Comparison of ENCODE assay signal across 1 cellular context in genomic region chr4:82473621-82474164, GRCh38.
TF ChIP-seq lines count a peak whose summit lies in the region.

No MANE protein-coding gene starts in this region.

TF ChIP-seq in GM12878, 131 proteins besides CTCF, POLR2A, EP300 and RAD21:
- TF ChIP-seq E2F8 (IDR thresholded peaks at IDR 0.05; ENCODE audit: low read depth, partially characterized antibody) (no peak), YY1 (IDR thresholded peaks at IDR 0.05; ENCODE audit: low read depth, low read length) (peak; percentile 63; the same call in 1 of the 2 replicates)
